ENCODE assay signal across 8 cellular contexts in genomic region chr4:88033309-88033708, GRCh38. TPM values are rescaled to one million over a fixed set of nuclear protein-coding genes. Genes with fewer than 3 reads are reported as not detected.
DNase-seq lines count a peak whose midpoint lies in the region; ATAC-seq and TF ChIP-seq lines count a peak whose summit lies in the region.

No MANE protein-coding gene starts in this region.

- CTCF ChIA-PET in activated naive CD4-positive, alpha-beta T cell treated with anti-CD3 and anti-CD28 coated beads for 36 hours (lab: Charles Lee), result interaction anchor here (0.5 to 5.2 kb wide), 24 partner anchors 9 to 567 kb away, joined by 3 to 92 read pairs (median 4); partner anchors contain the start of gene PKD2

- H3K27ac Mint-ChIP-seq in activated naive CD4-positive, alpha-beta T cell treated with anti-CD3 and anti-CD28 coated beads for 36 hours, result no peak overlapping the region
- no peak overlapping the region for H3K27ac Mint-ChIP-seq in glutamatergic neuron (ENCODE audit: unreplicated experiment)

- peak; percentile 62 for ATAC-seq in HG02798 (IDR thresholded peaks at IDR 0.05; ENCODE audit: poor library complexity, unreplicated experiment)
- no peak for ATAC-seq in GM18520 (IDR thresholded peaks at IDR 0.05; ENCODE audit: unreplicated experiment)

- no peaks in the 10 kb centered on the region for H3K4me1 Mint-ChIP-seq in activated naive CD4-positive, alpha-beta T cell treated with anti-CD3 and anti-CD28 coated beads for 36 hours (ENCODE audit: low read depth)
- H3K4me1 Mint-ChIP-seq in glutamatergic neuron (ENCODE audit: low read depth, unreplicated experiment), result no peaks in the 10 kb centered on the region

- DNase-seq in stimulated activated CD4-positive, alpha-beta T cell treated with anti-CD3 and anti-CD28 coated beads, Interleukin-2, amount 100 ng/mL, for 4 hours (ENCODE audit: low read depth), result peak; percentile 32
- DNase-seq in stimulated activated CD4-positive, alpha-beta T cell treated with anti-CD3 and anti-CD28 coated beads, Interleukin-1b, Interleukin-23, amount 100 ng/mL, for 48 hours, result no peak
- DNase-seq in NCI-H510A (lab: John Stamatoyannopoulos, UW) (peak; percentile 2), glutamatergic neuron (no peak), retina (peak; percentile 28)
- DNase-seq in activated naive CD4-positive, alpha-beta T cell treated with anti-CD3 and anti-CD28 coated beads for 36 hours, result peak; percentile 54

- H3K4me3 Mint-ChIP-seq in activated naive CD4-positive, alpha-beta T cell treated with anti-CD3 and anti-CD28 coated beads for 36 hours, result no peak overlapping the region
- H3K4me3 Mint-ChIP-seq in glutamatergic neuron (ENCODE audit: unreplicated experiment), result no peak overlapping the region

- H3K36me3 Mint-ChIP-seq in activated naive CD4-positive, alpha-beta T cell treated with anti-CD3 and anti-CD28 coated beads for 36 hours (ENCODE audit: low read depth), result no peaks in the 10 kb centered on the region
- H3K36me3 Mint-ChIP-seq in glutamatergic neuron (ENCODE audit: unreplicated experiment), result no peaks in the 10 kb centered on the region

- H3K9me3 Mint-ChIP-seq in activated naive CD4-positive, alpha-beta T cell treated with anti-CD3 and anti-CD28 coated beads for 36 hours, result no peaks in the 10 kb centered on the region
- H3K9me3 Mint-ChIP-seq in glutamatergic neuron (ENCODE audit: unreplicated experiment), result no peaks in the 10 kb centered on the region

- no peaks in the 10 kb centered on the region for H3K27me3 Mint-ChIP-seq in activated naive CD4-positive, alpha-beta T cell treated with anti-CD3 and anti-CD28 coated beads for 36 hours (ENCODE audit: low read depth)
- H3K27me3 Mint-ChIP-seq in glutamatergic neuron (ENCODE audit: unreplicated experiment), result no peaks in the 10 kb centered on the region

- intact Hi-C loops in activated naive CD4-positive, alpha-beta T cell treated with anti-CD3 and anti-CD28 coated beads for 36 hours (cut with micrococcal nuclease), result loop anchor here (1.0 to 5.0 kb wide), 3 partner anchors 179 to 482 kb away; no protein-coding TSS in a partner anchor

- TF ChIP-seq CTCF in glutamatergic neuron (IDR thresholded peaks at IDR 0.05; ENCODE audit: partially characterized antibody, unreplicated experiment), result peak; percentile 42

RNA-seq across cellular contexts. Expression of gene PKD2, which starts 25.9 kb away (rescaled TPM):
- total RNA-seq in activated naive CD4-positive, alpha-beta T cell treated with anti-CD3 and anti-CD28 coated beads for 36 hours, result 1 to 10 TPM; 1.7 to 1.9 TPM
- total RNA-seq in glutamatergic neuron (ENCODE audit: unreplicated experiment), result 20.7 TPM

RNA-seq across cellular contexts. Expression of gene SPP1, which starts 57.8 kb away (rescaled TPM):
- total RNA-seq in activated naive CD4-positive, alpha-beta T cell treated with anti-CD3 and anti-CD28 coated beads for 36 hours, result not detected
- total RNA-seq in glutamatergic neuron (ENCODE audit: unreplicated experiment), result 1.1 TPM

Comparison
In these comparisons a context has a peak if more than half of its experiments do, and no peak if none do; other contexts are left out.
1. DNase-seq: peak in stimulated activated CD4-positive, alpha-beta T cell treated with anti-CD3 and anti-CD28 coated beads, Interleukin-2, amount 100 ng/mL, for 4 hours (single experiment), NCI-H510A (single experiment), activated naive CD4-positive, alpha-beta T cell treated with anti-CD3 and anti-CD28 coated beads for 36 hours (single experiment) and retina (single experiment); none in stimulated activated CD4-positive, alpha-beta T cell treated with anti-CD3 and anti-CD28 coated beads, Interleukin-1b, Interleukin-23, amount 100 ng/mL, for 48 hours (single experiment) and glutamatergic neuron (single experiment).